In the genomic region with DNA sequence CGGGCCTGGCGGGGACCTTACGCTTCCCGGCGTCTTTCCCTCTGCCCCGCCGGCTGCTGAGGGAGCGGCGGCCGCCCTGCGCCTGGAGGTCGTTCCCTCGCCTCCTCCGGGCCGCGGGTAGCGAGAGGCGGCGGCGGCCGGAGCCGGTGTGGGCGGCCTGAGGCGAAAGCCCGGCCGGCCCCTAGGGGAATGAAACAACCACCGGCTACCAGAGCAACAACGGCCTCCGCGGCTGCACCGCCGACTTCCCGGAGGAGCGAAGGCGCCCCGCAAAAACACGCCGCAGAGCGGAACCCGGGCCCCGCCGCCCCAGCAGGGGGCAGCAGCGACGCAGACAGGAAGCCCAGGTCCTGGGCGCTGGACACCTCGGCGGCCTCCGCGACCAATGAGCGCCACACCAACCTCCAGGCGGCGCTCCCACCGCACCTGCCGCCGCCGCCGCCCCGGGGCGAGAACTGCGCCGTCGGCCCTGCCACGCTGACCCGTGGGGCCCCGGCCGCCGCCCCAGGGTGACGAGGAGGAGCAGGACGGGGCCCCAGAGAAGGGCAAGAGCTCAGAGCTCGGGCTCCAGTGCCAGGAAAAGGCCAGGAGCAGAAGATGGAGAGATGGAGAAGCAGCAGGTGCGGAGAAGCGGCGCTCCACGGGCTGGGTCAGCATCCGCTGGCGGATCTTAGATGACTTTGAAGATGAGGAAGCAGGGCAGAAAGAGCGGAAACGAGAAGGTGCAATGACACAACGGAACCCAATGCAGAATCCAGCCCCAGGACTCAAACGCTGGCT, we compare ENCODE assay signal across 8 cellular contexts. TPM values are rescaled to one million over a fixed set of nuclear protein-coding genes. Genes with fewer than 3 reads are reported as not detected.
DNase-seq lines count a peak whose midpoint lies in the region; ATAC-seq, FAIRE-seq and TF ChIP-seq lines count a peak whose summit lies in the region.

No MANE protein-coding gene starts in this region.

- no TSS peak for BruUV-seq in GM12878 (replicated peaks; lab: Mats Ljungman, UMichigan)

- H3K4me3 ChIP-seq in GM12878 (peak overlapping the region; percentile 69), iPS DF 6.9 (ENCODE audit: low read length) (peak overlapping the region; percentile 49; the same call in 1 of the 2 replicates), gastrocnemius medialis (peak overlapping the region; percentile 57 to 79 (median 69))

- SMC1A ChIA-PET in GM12878 (lab: Charles Lee; ENCODE audit: uncharacterized antibody, unreplicated experiment): interaction anchor here (0.9 to 1.6 kb wide), 3 partner anchors 59 to 179 kb away, joined by 3 read pairs; no protein-coding TSS in a partner anchor

- no peaks in the 10 kb centered on the region for H3K79me2 ChIP-seq in GM12878 (ENCODE audit: control insufficient read depth, insufficient read depth, low read length)

- peak; percentile 67 for TF ChIP-seq RAD21 in GM12878 (IDR thresholded peaks at IDR 0.05; ENCODE audit: insufficient read depth, low read depth, low read length)

- RAD21 ChIA-PET in GM12878 (lab: Charles Lee; ENCODE audit: unreplicated experiment): interaction anchor here (0.7 to 2.1 kb wide), 2 partner anchors 180 to 190 kb away, joined by 3 to 10 read pairs; no protein-coding TSS in a partner anchor

- DNase-seq in GM13977 (ENCODE audit: low spot score) (peak; percentile 96), NCI-H1105 (lab: John Stamatoyannopoulos, UW) (peak; percentile 72), T1000 (lab: John Stamatoyannopoulos, UW) (peak; percentile 89), GM12878 (ENCODE audit: low read depth, low spot score) (peak; percentile 27), iPS DF 6.9 (ENCODE audit: low read depth, low spot score) (peak; percentile 57), gastrocnemius medialis (peak; percentile 42 to 53), cerebellar nuclear complex (lab: John Stamatoyannopoulos, UW) (no peak)

- peak overlapping the region; percentile 65 for H3K9ac ChIP-seq in GM12878 (ENCODE audit: control insufficient read depth, insufficient read depth, low read length)

- intact Hi-C loops in GM12878 (cut with micrococcal nuclease; ENCODE audit: unreplicated experiment): loop anchor here (1.0 to 5.0 kb wide), 4 partner anchors 50 to 180 kb away; no protein-coding TSS in a partner anchor
- intact Hi-C loops in gastrocnemius medialis (cut with DNase I; ENCODE audit: low total_unique reads): loop anchor here (2.0 to 10.0 kb wide), 2 partner anchors 179 to 421 kb away; no protein-coding TSS in a partner anchor

- ATAC-seq in HG02610 (IDR thresholded peaks at IDR 0.05; ENCODE audit: unreplicated experiment): peak; percentile 98
- peak; percentile 99 for ATAC-seq in GM12878
- ATAC-seq in gastrocnemius medialis: peak; percentile 91 to 92

- H3K9me3 ChIP-seq in GM12878 (replicated peaks; ENCODE audit: control insufficient read depth, insufficient read depth, low read length) (no peaks in the 10 kb centered on the region), iPS DF 6.9 (ENCODE audit: control insufficient read depth, insufficient read depth, low read length) (no peaks in the 10 kb centered on the region), gastrocnemius medialis (no peaks in the 10 kb centered on the region)

- no peak overlapping the region for H3K27ac ChIP-seq in GM12878 (ENCODE audit: control insufficient read depth, insufficient read depth)
- H3K27ac ChIP-seq in iPS DF 6.9 (ENCODE audit: low read length): no peak overlapping the region
- H3K27ac ChIP-seq in gastrocnemius medialis: peak overlapping the region; percentile 45 to 73 (median 64)

- peak overlapping the region; percentile 71 for H2AFZ ChIP-seq in GM12878 (ENCODE audit: control insufficient read depth, low read depth, low read length)

- H3K27me3 ChIP-seq in GM12878 (replicated peaks in 1 of 2; ENCODE audit: control insufficient read depth in 2 of 2, insufficient read depth in 2 of 2, low read length in 1 of 2): no peaks in the 10 kb centered on the region
- H3K27me3 ChIP-seq in iPS DF 6.9 (ENCODE audit: control insufficient read depth, insufficient read depth, low read length): no peaks in the 10 kb centered on the region
- H3K27me3 ChIP-seq in gastrocnemius medialis: no peaks in the 10 kb centered on the region

- 0 out of 4 replicates have a peak, but pooled peaks of 1 of the 2 experiments have one; percentile 17 for TF ChIP-seq EP300 in GM12878 (IDR thresholded peaks at IDR 0.05; ENCODE audit: borderline replicate concordance in 1 of 2, control insufficient read depth in 1 of 2, low read depth in 2 of 2, low read length in 2 of 2)

- POLR2A ChIA-PET in GM12878 (lab: Charles Lee): no interaction called here

- H3K4me1 ChIP-seq in GM12878 (ENCODE audit: control insufficient read depth, insufficient read depth, low read length) (no peaks in the 10 kb centered on the region), iPS DF 6.9 (ENCODE audit: control insufficient read depth, insufficient read depth, low read length) (no peaks in the 10 kb centered on the region; the same call in 1 of the 2 replicates), gastrocnemius medialis (peaks cover 0 to 8% of the 10 kb centered on the region in 2 donors)

- TF ChIP-seq CTCF in GM13977 (IDR thresholded peaks at IDR 0.05; ENCODE audit: extremely low read depth, insufficient read depth, missing control alignments) (peak; percentile 98), GM12878 (IDR thresholded peaks at IDR 0.05 in 2 of 3, conservative IDR thresholded peaks at IDR 0.05 in 1 of 3; ENCODE audit: control insufficient read depth in 2 of 3, extremely low read depth in 1 of 3, insufficient read depth in 1 of 3, low read depth in 3 of 3, low read length in 3 of 3) (peak; percentile 84 to 98 (median 92)), gastrocnemius medialis (IDR thresholded peaks at IDR 0.05 in 4 of 5, conservative IDR thresholded peaks at IDR 0.05 in 1 of 5) (peak; percentile 62 to 91 (median 86))

- CTCF ChIA-PET in GM12878 (lab: Yijun Ruan, JAX): interaction anchor here (0.6 to 6.7 kb wide), 9 partner anchors 14 to 357 kb away, joined by 3 to 76 read pairs (median 4); no protein-coding TSS in a partner anchor

- WGBS in GM12878 (ENCODE audit: insufficient coverage, insufficient replicate concordance, low lambda C conversion rate, missing lambda C conversion rate): under 1% methylated on average over 77 of the region's 80 CpGs
- no CpG with 5 or more reads among the region's 80 CpGs for WGBS in iPS DF 6.9 (ENCODE audit: insufficient coverage, insufficient read length)

- peak overlapping the region; percentile 86 for H3K4me2 ChIP-seq in GM12878 (ENCODE audit: control insufficient read depth, insufficient read depth)

- H3K36me3 ChIP-seq in GM12878 (ENCODE audit: control insufficient read depth in 2 of 2, insufficient read depth in 2 of 2, low read length in 1 of 2): no peaks in the 10 kb centered on the region
- H3K36me3 ChIP-seq in iPS DF 6.9 (ENCODE audit: control insufficient read depth, insufficient read depth, low read length): no peaks in the 10 kb centered on the region
- no peaks in the 10 kb centered on the region for H3K36me3 ChIP-seq in gastrocnemius medialis

- H4K20me1 ChIP-seq in GM12878 (ENCODE audit: control insufficient read depth, insufficient read depth): no peaks in the 10 kb centered on the region

- TF ChIP-seq POLR2A in GM12878 (IDR thresholded peaks at IDR 0.05; ENCODE audit: low read depth, low read length): peak; percentile 69
- TF ChIP-seq POLR2A in gastrocnemius medialis (IDR thresholded peaks at IDR 0.05): no peak

- in situ Hi-C loops in GM13977 (cut with MboI; ENCODE audit: low pct_unique_long_range_greater_than_20kb, low sequenced_read_pairs, unreplicated experiment) (loop anchor here (10.0 kb wide), 1 partner anchor 181 kb away; no protein-coding TSS in a partner anchor), GM12878 (cut with MboI) (loop anchor here (5.0 kb wide), 1 partner anchor 179 kb away; no protein-coding TSS in a partner anchor), gastrocnemius medialis (cut with MboI; ENCODE audit: low sequenced_read_pairs in 4 of 4) (loop anchor here in 1 of 4 donors (5.0 kb wide), 1 partner anchor 179 kb away; no protein-coding TSS in a partner anchor)

- peak; percentile 74 for FAIRE-seq in GM12878 (lab: Jason Lieb, UNC)

TF ChIP-seq in GM12878, 131 proteins besides CTCF, POLR2A, EP300 and RAD21 (continues in another document):
- TF ChIP-seq MAX (IDR thresholded peaks at IDR 0.05; ENCODE audit: low read depth, low read length) (0 out of 2 replicates have a peak, but pooled peaks have one; percentile 42), SMARCA5 (IDR thresholded peaks at IDR 0.05) (peak; percentile 97), HCFC1 (IDR thresholded peaks at IDR 0.05; ENCODE audit: low read length) (no peak)

RNA-seq across cellular contexts. Expression of gene ACSM6, which starts 10.4 kb away (rescaled TPM):
- total RNA-seq in GM12878 (2013; cell fraction: nucleolus; rRNA removed): not detected in 2 replicates
- total RNA-seq in GM12878 (2014; rRNA removed): not detected in 2 replicates
- total RNA-seq in GM12878 (2014; rRNA removed; fragmentation: Illumina TruSeq; extraction: Trizol): not detected in 2 replicates
- total RNA-seq in GM12878 (2021): not detected in 2 replicates
- polyA plus RNA-seq in GM12878 (2011; ENCODE audit: low read depth): not detected
- not detected in 2 replicates for polyA plus RNA-seq in GM12878 (2011; rRNA removed)
- not detected in 2 replicates for polyA plus RNA-seq in GM12878 (2011; cell fraction: cytosol; rRNA removed)
- not detected in 2 replicates for polyA plus RNA-seq in GM12878 (2011; cell fraction: nucleus; rRNA removed)
- 0.07 TPM in 1 of 2 replicates, not detected in the other for polyA plus RNA-seq in GM12878 (2012)
- polyA plus RNA-seq in GM12878 (2014; fragmentation: Illumina TruSeq; extraction: Trizol): not detected in 2 replicates
- under 1 TPM in 1 of 2 experiments, not detected in 1; 0.06 TPM for polyA plus RNA-seq in GM12878 (2014; fragmentation: Nextera tagmentation; extraction: Ambion mirVana)
- polyA plus RNA-seq in GM12878 (2014; rRNA removed): not detected in 2 replicates
- under 1 TPM; 0.20 to 0.21 TPM for polyA plus RNA-seq in GM12878 (2016; fragmentation: Nextera tagmentation; extraction: Ambion mirVana)
- not detected in 2 replicates for polyA minus RNA-seq in GM12878 (2011; rRNA and poly(A)+ RNA removed)
- polyA minus RNA-seq in GM12878 (2011; cell fraction: cytosol; rRNA and poly(A)+ RNA removed): not detected in 2 replicates
- polyA minus RNA-seq in GM12878 (2011; cell fraction: nucleus; rRNA and poly(A)+ RNA removed): not detected in 2 replicates
- total RNA-seq in gastrocnemius medialis: not detected

Comparison
In these comparisons a context has a peak if more than half of its experiments do, and no peak if none do; other contexts are left out.
1. DNase-seq: peak in GM13977 (single experiment), NCI-H1105 (single experiment), T1000 (single experiment), GM12878 (single experiment), iPS DF 6.9 (single experiment) and gastrocnemius medialis (2 of 2); none in cerebellar nuclear complex (0 of 2).
2. H3K27ac ChIP-seq: peak in gastrocnemius medialis (4 of 4); none in GM12878 (single experiment) and iPS DF 6.9 (single experiment).
3. Peak in every context shown above with its lines, with median percentiles within 50 percentile points of each other: CTCF ChIP-seq, ATAC-seq and H3K4me3 ChIP-seq.